20 cellular contexts compared by ENCODE assay signal in the genomic region with DNA sequence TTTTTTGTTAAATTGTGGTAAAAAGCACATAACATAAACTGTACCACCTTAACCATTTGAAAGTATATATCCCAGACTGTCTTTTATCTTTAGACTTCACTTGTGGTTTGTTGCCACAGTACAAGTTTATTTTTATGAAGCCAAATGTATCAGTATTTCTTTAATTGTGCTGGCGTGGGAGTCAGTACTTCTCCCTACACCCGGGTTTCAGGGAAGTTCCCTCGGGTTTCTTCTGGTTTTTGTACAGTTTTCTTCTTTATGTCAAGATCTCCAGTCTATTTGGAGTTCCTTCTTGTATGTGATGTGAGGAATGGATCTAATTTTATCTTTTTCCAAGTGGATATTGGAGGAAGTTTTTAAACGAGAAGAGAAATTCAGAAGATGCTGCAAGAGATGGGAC. TPM values are rescaled to one million over a fixed set of nuclear protein-coding genes. Genes with fewer than 3 reads are reported as not detected.
DNase-seq lines count a peak whose midpoint lies in the region; ATAC-seq and TF ChIP-seq lines count a peak whose summit lies in the region.
"Had no signal": no experiment of that assay in that cellular context is flagged by ENCODE, and none has a peak within 500 bp of the region (broad histone marks: within the 10 kb centered on the region; RNA-seq: fewer than 3 reads in every experiment).

No MANE protein-coding gene starts in this region.

- DNase-seq in breast epithelium (ENCODE audit: low spot score in 2 of 2) (no peak), mammary epithelial cell (no peak), chondrocyte (ENCODE audit: low spot score) (no peak), mesenchymal stem cell (no peak), uterus (no peak), glomerular visceral epithelial cell (ENCODE audit: extremely low spot score) (no peak)
- DNase-seq in activated CD8-positive, alpha-beta T cell treated with anti-CD3 and anti-CD28 coated beads for 36 hours: no peak
- DNase-seq: activated CD4-positive, alpha-beta T cell treated with anti-CD3 and anti-CD28 coated beads, Interleukin-2, amount 10 ng/mL, durations not matched to agents 24 days and 14 days; activated naive CD4-positive, alpha-beta T cell treated with anti-CD3 and anti-CD28 coated beads, Interleukin-2, amount 50 U/mL, for 16 hours; activated T-cell treated with anti-CD3 and anti-CD28 coated beads, Interleukin-2, amount 50 U/mL, for 1 hour; CD4-positive, CD25-positive, alpha-beta regulatory T cell; KBM-7; NCI-H1092; NCI-H526 treated with DMSO at 0.1 percent for 48 hours; stimulated activated CD4-positive, alpha-beta T cell treated with anti-CD3 and anti-CD28 coated beads, Interleukin-4, amount 100 ng/mL, for 4 hours had no signal

- CTCF ChIA-PET in mammary epithelial cell (lab: Charles Lee; ENCODE audit: low non-redundant PET): no interaction called here
- CTCF ChIA-PET in activated CD8-positive, alpha-beta T cell treated with anti-CD3 and anti-CD28 coated beads for 36 hours (lab: Charles Lee): interaction anchor here (1.1 kb wide), 1 partner anchor 94 kb away, joined by 3 read pairs; no protein-coding TSS in a partner anchor

- peak overlapping the region; percentile 11 for H3K4me3 Mint-ChIP-seq in chondrocyte (ENCODE audit: unreplicated experiment)
- H3K4me3 Mint-ChIP-seq in activated CD8-positive, alpha-beta T cell treated with anti-CD3 and anti-CD28 coated beads for 36 hours: no peak overlapping the region
- H3K4me3 Mint-ChIP-seq: activated CD4-positive, alpha-beta T cell treated with anti-CD3 and anti-CD28 coated beads, Interleukin-2, amount 10 ng/mL, durations not matched to agents 24 days and 14 days; CD4-positive, CD25-positive, alpha-beta regulatory T cell had no signal

- no peaks in the 10 kb centered on the region for H3K27me3 Mint-ChIP-seq in chondrocyte (ENCODE audit: low read depth)
- peaks cover 4% of the 10 kb centered on the region for H3K27me3 Mint-ChIP-seq in activated CD8-positive, alpha-beta T cell treated with anti-CD3 and anti-CD28 coated beads for 36 hours

- no peak overlapping the region for H2AFZ ChIP-seq in mammary epithelial cell (ENCODE audit: low read depth, low read length)
- no peak overlapping the region for H2AFZ ChIP-seq in mesenchymal stem cell (ENCODE audit: low read depth, low read length)
- H2AFZ ChIP-seq: parathyroid adenoma had no signal

- TF ChIP-seq POLR2A in breast epithelium (IDR thresholded peaks at IDR 0.05) (no peak), uterus (IDR thresholded peaks at IDR 0.05) (no peak)

- no peak overlapping the region for H3K23ac ChIP-seq in mesenchymal stem cell (ENCODE audit: low read length in 2 of 2)

- peak overlapping the region in 1 of 2 experiments; percentile 80 for H2BK12ac ChIP-seq in mesenchymal stem cell (ENCODE audit: low read length in 2 of 2)

- peaks cover 20% of the 10 kb centered on the region for H3K36me3 Mint-ChIP-seq in chondrocyte (ENCODE audit: low read depth)
- peaks cover 27% of the 10 kb centered on the region for H3K36me3 Mint-ChIP-seq in activated CD8-positive, alpha-beta T cell treated with anti-CD3 and anti-CD28 coated beads for 36 hours (ENCODE audit: low read depth)

- H3K79me2 ChIP-seq in mammary epithelial cell (ENCODE audit: insufficient read depth, low read length): no peaks in the 10 kb centered on the region
- H3K79me2 ChIP-seq: parathyroid adenoma had no signal

- H3K4me1 ChIP-seq in breast epithelium (peaks cover 0 to 9% of the 10 kb centered on the region in 2 donors), mammary epithelial cell (ENCODE audit: insufficient read depth, low read length) (no peaks in the 10 kb centered on the region), mesenchymal stem cell (ENCODE audit: control insufficient read depth, insufficient read depth, low read depth, low read length) (peaks cover 10% of the 10 kb centered on the region), uterus (no peaks in the 10 kb centered on the region)
- H3K4me1 ChIP-seq: parathyroid adenoma had no signal

- H3K14ac ChIP-seq in mesenchymal stem cell (ENCODE audit: low read length in 2 of 2): no peak overlapping the region

- in situ Hi-C loops in mammary epithelial cell (cut with MboI; ENCODE audit: low sequenced_read_pairs in 2 of 2): no loop called here

- TF ChIP-seq CTCF in breast epithelium (IDR thresholded peaks at IDR 0.05) (no peak), mammary epithelial cell (conservative IDR thresholded peaks at IDR 0.05 in 1 of 2, IDR thresholded peaks at IDR 0.05 in 1 of 2; ENCODE audit: extremely low read depth in 1 of 2, insufficient read depth in 1 of 2, low read depth in 1 of 2, low read length in 2 of 2) (no peak), chondrocyte (IDR thresholded peaks at IDR 0.05) (no peak), uterus (IDR thresholded peaks at IDR 0.05) (no peak)
- no peak for TF ChIP-seq CTCF in activated CD8-positive, alpha-beta T cell treated with anti-CD3 and anti-CD28 coated beads for 36 hours (IDR thresholded peaks at IDR 0.05)

- H3K4ac ChIP-seq in mesenchymal stem cell (ENCODE audit: low read depth in 1 of 2, low read length in 2 of 2): peak overlapping the region in 1 of 2 experiments; percentile 2

- H3K27ac Mint-ChIP-seq in chondrocyte (ENCODE audit: unreplicated experiment): peak overlapping the region; percentile 96
- no peak overlapping the region for H3K27ac Mint-ChIP-seq in activated CD8-positive, alpha-beta T cell treated with anti-CD3 and anti-CD28 coated beads for 36 hours
- H3K27ac Mint-ChIP-seq: CD4-positive, CD25-positive, alpha-beta regulatory T cell had no signal

- H3K27ac ChIP-seq in breast epithelium (peak overlapping the region; percentile 52 to 65), mammary epithelial cell (ENCODE audit: insufficient read depth, low read depth, low read length) (no peak overlapping the region), mesenchymal stem cell (ENCODE audit: low read length, poor library complexity, severe bottlenecking) (no peak overlapping the region), uterus (peak overlapping the region; percentile 40 to 56)
- H3K27ac ChIP-seq: parathyroid adenoma had no signal

- no peak overlapping the region for H3K4me3 ChIP-seq in breast epithelium
- H3K4me3 ChIP-seq in mammary epithelial cell (replicated peaks in 1 of 3; ENCODE audit: insufficient read depth in 1 of 3, low read depth in 2 of 3, low read length in 3 of 3): no peak overlapping the region
- H3K4me3 ChIP-seq in mesenchymal stem cell (ENCODE audit: insufficient read depth in 1 of 2, low read depth in 1 of 2, low read length in 2 of 2): peak overlapping the region in 1 of 2 experiments; percentile 59
- no peak overlapping the region for H3K4me3 ChIP-seq in uterus
- H3K4me3 ChIP-seq: tibial nerve had no signal

- peaks cover 18% of the 10 kb centered on the region for H3K79me1 ChIP-seq in mesenchymal stem cell (replicated peaks; ENCODE audit: low read length, poor library complexity, severe bottlenecking)

- BruUV-seq in mammary epithelial cell (replicated peaks; lab: Mats Ljungman, UMichigan): no TSS peak

- H3K27me3 ChIP-seq in breast epithelium (no peaks in the 10 kb centered on the region), mammary epithelial cell (ENCODE audit: insufficient read depth, low read length) (no peaks in the 10 kb centered on the region), mesenchymal stem cell (ENCODE audit: control insufficient read depth in 1 of 2, insufficient read depth in 1 of 2, low read length in 2 of 2) (no peaks in the 10 kb centered on the region), uterus (no peaks in the 10 kb centered on the region)
- H3K27me3 ChIP-seq: tibial nerve had no signal

- no peaks in the 10 kb centered on the region for H4K20me1 ChIP-seq in mammary epithelial cell (ENCODE audit: insufficient read depth, low read length)

- H2BK120ac ChIP-seq in mesenchymal stem cell (ENCODE audit: low read depth, low read length): peak overlapping the region; percentile 77

- H3K9me3 Mint-ChIP-seq in chondrocyte (ENCODE audit: low read depth): peaks cover 5% of the 10 kb centered on the region
- H3K9me3 Mint-ChIP-seq in activated CD8-positive, alpha-beta T cell treated with anti-CD3 and anti-CD28 coated beads for 36 hours: no peaks in the 10 kb centered on the region
- H3K9me3 Mint-ChIP-seq: activated CD4-positive, alpha-beta T cell treated with anti-CD3 and anti-CD28 coated beads, Interleukin-2, amount 10 ng/mL, durations not matched to agents 24 days and 14 days; CD4-positive, CD25-positive, alpha-beta regulatory T cell had no signal

- intact Hi-C loops in breast epithelium (cut with DNase I; ENCODE audit: low total_unique reads) (no loop called here), mammary epithelial cell (cut with micrococcal nuclease) (no loop called here), uterus (cut with DNase I; ENCODE audit: low total_unique reads) (no loop called here)
- intact Hi-C loops in activated CD8-positive, alpha-beta T cell treated with anti-CD3 and anti-CD28 coated beads for 36 hours (cut with micrococcal nuclease): no loop called here

- H2BK15ac ChIP-seq in mesenchymal stem cell (ENCODE audit: low read depth, poor library complexity, severe bottlenecking): no peak overlapping the region

- ATAC-seq in GM18858 (IDR thresholded peaks at IDR 0.05; ENCODE audit: unreplicated experiment): no peak
- ATAC-seq in activated CD8-positive, alpha-beta T cell treated with anti-CD3 and anti-CD28 coated beads for 36 hours: no peak

- H3K4me2 ChIP-seq in mammary epithelial cell (ENCODE audit: insufficient read depth, low read depth, low read length) (no peak overlapping the region), mesenchymal stem cell (ENCODE audit: low read length, poor library complexity, severe bottlenecking) (no peak overlapping the region)

- H3K9me3 ChIP-seq in breast epithelium (no peaks in the 10 kb centered on the region), mammary epithelial cell (replicated peaks; ENCODE audit: insufficient read depth, low read length) (peaks cover 4% of the 10 kb centered on the region), mesenchymal stem cell (ENCODE audit: control insufficient read depth, low read length) (peaks cover 7% of the 10 kb centered on the region), uterus (no peaks in the 10 kb centered on the region)
- H3K9me3 ChIP-seq: tibial nerve had no signal

- H3K9ac ChIP-seq in mammary epithelial cell (ENCODE audit: insufficient read depth, low read length) (no peak overlapping the region), mesenchymal stem cell (ENCODE audit: low read length) (peak overlapping the region; percentile 72)
- H3K9ac ChIP-seq: parathyroid adenoma had no signal

- dilution Hi-C loops in mammary epithelial cell (cut with HindIII; ENCODE audit: low sequenced_read_pairs): no loop called here

- H4K8ac ChIP-seq in mesenchymal stem cell (ENCODE audit: low read length): peak overlapping the region; percentile 93

- H2AK5ac ChIP-seq in mesenchymal stem cell (ENCODE audit: low read length, severe bottlenecking): no peak overlapping the region

- H4K91ac ChIP-seq in mesenchymal stem cell (ENCODE audit: low read length): no peak overlapping the region

- POLR2A ChIA-PET in activated CD8-positive, alpha-beta T cell treated with anti-CD3 and anti-CD28 coated beads for 36 hours (lab: Charles Lee): interaction anchor here (1.2 kb wide), 1 partner anchor 122 kb away, joined by 3 read pairs; no protein-coding TSS in a partner anchor

- H3K18ac ChIP-seq in mesenchymal stem cell (ENCODE audit: low read depth in 1 of 2, low read length in 2 of 2): peak overlapping the region; percentile 58 to 84

- WGBS in mammary epithelial cell (ENCODE audit: low coverage, missing lambda C conversion rate): 19% methylated on average over 4 of the region's 4 CpGs
- WGBS in mesenchymal stem cell: 81% methylated on average over 3 of the region's 4 CpGs

- H3K4me1 Mint-ChIP-seq in chondrocyte (ENCODE audit: low read depth): peaks cover 42% of the 10 kb centered on the region
- peaks cover 8% of the 10 kb centered on the region for H3K4me1 Mint-ChIP-seq in activated CD8-positive, alpha-beta T cell treated with anti-CD3 and anti-CD28 coated beads for 36 hours (ENCODE audit: low read depth)

- H2BK5ac ChIP-seq in mesenchymal stem cell (ENCODE audit: low read depth, low read length, poor library complexity, severe bottlenecking): no peak overlapping the region

- H3K36me3 ChIP-seq in breast epithelium: no peaks in the 10 kb centered on the region
- peaks cover 3% of the 10 kb centered on the region for H3K36me3 ChIP-seq in mammary epithelial cell (ENCODE audit: insufficient read depth, low read length)
- peaks cover 51 to 60% of the 10 kb centered on the region in 2 experiments for H3K36me3 ChIP-seq in mesenchymal stem cell (ENCODE audit: control insufficient read depth in 1 of 2, insufficient read depth in 2 of 2, low read depth in 1 of 2, low read length in 2 of 2)
- no peaks in the 10 kb centered on the region for H3K36me3 ChIP-seq in uterus

RNA-seq across cellular contexts. Expression of gene CCDC8, which starts 20.5 kb away (rescaled TPM):
- total RNA-seq in breast epithelium: 10 to 100 TPM in 2 of 3 donors, 1 to 10 TPM in 1; 2.2 to 29.7 (median 16.4) TPM
- 100 to 1,000 TPM in 1 of 2 donors, 10 to 100 TPM in 1; 94.6 to 110 TPM for total RNA-seq in mammary epithelial cell
- 47.7 TPM for polyA plus RNA-seq in mammary epithelial cell
- polyA minus RNA-seq in mammary epithelial cell: 47.1 TPM
- 39.3 to 53.2 TPM (median 39.5 TPM) in 3 replicates for total RNA-seq in chondrocyte
- polyA plus RNA-seq in mesenchymal stem cell (2013, experiment 1 of 2): 17.9 TPM
- polyA plus RNA-seq in mesenchymal stem cell (2013, experiment 2 of 2): 17.9 TPM
- 10 to 100 TPM in 2 of 4 donors, 1 to 10 TPM in 2; 7.2 to 89.1 (median 26.2) TPM for total RNA-seq in uterus
- total RNA-seq in activated CD8-positive, alpha-beta T cell treated with anti-CD3 and anti-CD28 coated beads for 36 hours: not detected
- total RNA-seq: activated CD4-positive, alpha-beta T cell treated with anti-CD3 and anti-CD28 coated beads, Interleukin-2, amount 10 ng/mL, durations not matched to agents 24 days and 14 days; CD4-positive, CD25-positive, alpha-beta regulatory T cell; mononuclear cell had no signal
- polyA plus RNA-seq: CD4-positive, CD25-positive, alpha-beta regulatory T cell had no signal

RNA-seq across cellular contexts. Expression of gene PNMA8C, which starts 35.9 kb away (rescaled TPM):
- total RNA-seq in breast epithelium: under 1 TPM in 2 of 3 donors, not detected in 1; 0.59 to 0.98 TPM
- 1 to 10 TPM in 1 of 2 donors, not detected in 1; 2.3 TPM for total RNA-seq in mammary epithelial cell
- polyA plus RNA-seq in mammary epithelial cell: not detected
- polyA minus RNA-seq in mammary epithelial cell: not detected
- 0.10 to 0.27 TPM (median 0.20 TPM) in 3 replicates for total RNA-seq in chondrocyte
- 0.03 TPM for polyA plus RNA-seq in mesenchymal stem cell (2013, experiment 1 of 2)
- 0.03 TPM for polyA plus RNA-seq in mesenchymal stem cell (2013, experiment 2 of 2)
- total RNA-seq in uterus: 1 to 10 TPM in 1 of 4 donors, under 1 TPM in 2, not detected in 1; under 0.01 to 3.7 (median 0.73) TPM
- not detected for total RNA-seq in activated CD8-positive, alpha-beta T cell treated with anti-CD3 and anti-CD28 coated beads for 36 hours
- total RNA-seq: activated CD4-positive, alpha-beta T cell treated with anti-CD3 and anti-CD28 coated beads, Interleukin-2, amount 10 ng/mL, durations not matched to agents 24 days and 14 days; bronchial epithelial cell; CD4-positive, CD25-positive, alpha-beta regulatory T cell; mononuclear cell had no signal
- polyA plus RNA-seq: CD4-positive, CD25-positive, alpha-beta regulatory T cell had no signal

RNA-seq across cellular contexts. Expression of gene PPP5C, which starts 46.0 kb away (rescaled TPM):
- 10 to 100 TPM; 41.3 to 72.4 (median 58.7) TPM for total RNA-seq in breast epithelium
- total RNA-seq in mammary epithelial cell: 10 to 100 TPM; 49.0 to 69.7 TPM
- 116 TPM for polyA plus RNA-seq in mammary epithelial cell
- polyA minus RNA-seq in mammary epithelial cell: 245 TPM
- 62.5 to 90.6 TPM (median 62.6 TPM) in 3 replicates for total RNA-seq in chondrocyte
- 67.1 TPM for polyA plus RNA-seq in mesenchymal stem cell (2013, experiment 1 of 2)
- 63.7 TPM for polyA plus RNA-seq in mesenchymal stem cell (2013, experiment 2 of 2)
- 10 to 100 TPM; 26.1 to 92.3 (median 62.5) TPM for total RNA-seq in uterus
- total RNA-seq in activated CD8-positive, alpha-beta T cell treated with anti-CD3 and anti-CD28 coated beads for 36 hours: 100 to 1,000 TPM; 108 to 111 TPM

Comparison
In these comparisons a context has a peak if more than half of its experiments do, and no peak if none do; other contexts are left out.
1. H3K27ac ChIP-seq: peak in breast epithelium (2 of 2) and uterus (2 of 2); none in mammary epithelial cell (single experiment) and mesenchymal stem cell (single experiment).